Comparison of ENCODE assay signal across 20 cellular contexts in genomic region chr10:69172241-69172998, GRCh38. TPM values are rescaled to one million over a fixed set of nuclear protein-coding genes. Genes with fewer than 3 reads are reported as not detected.
DNase-seq lines count a peak whose midpoint lies in the region; ATAC-seq and TF ChIP-seq lines count a peak whose summit lies in the region.
"Had no signal": no experiment of that assay in that cellular context is flagged by ENCODE, and none has a peak within 500 bp of the region (broad histone marks: within the 10 kb centered on the region; RNA-seq: fewer than 3 reads in every experiment).

No MANE protein-coding gene starts in this region.

- H3K9me3 Mint-ChIP-seq in memory B cell = no peaks in the 10 kb centered on the region
- H3K9me3 Mint-ChIP-seq: H9; naive thymus-derived CD8-positive, alpha-beta T cell; T-helper 2 cell treated with Interferon-gamma antibody and Interleukin-4, amounts not matched to agents 5 μg/mL and 100 μg/mL, for 36 hours had no signal

- H3K4me3 Mint-ChIP-seq in memory B cell = no peak overlapping the region
- H3K4me3 Mint-ChIP-seq: H9; naive thymus-derived CD8-positive, alpha-beta T cell; T-helper 2 cell treated with Interferon-gamma antibody and Interleukin-4, amounts not matched to agents 5 μg/mL and 100 μg/mL, for 36 hours; WTC11 had no signal

- H2AK9ac ChIP-seq in IMR-90 (replicated peaks; ENCODE audit: low read depth, low read length, poor library complexity) = no peak overlapping the region

- no peaks in the 10 kb centered on the region for H3K27me3 Mint-ChIP-seq in memory B cell
- H3K27me3 Mint-ChIP-seq: naive thymus-derived CD8-positive, alpha-beta T cell had no signal

- no peak overlapping the region for H3K14ac ChIP-seq in IMR-90 (replicated peaks; ENCODE audit: low read depth, low read length)

- H2BK5ac ChIP-seq in IMR-90 (ENCODE audit: low read depth, low read length, poor library complexity, severe bottlenecking) = no peak overlapping the region

- H3K4me1 Mint-ChIP-seq in memory B cell = no peaks in the 10 kb centered on the region
- H3K4me1 Mint-ChIP-seq: H9; naive thymus-derived CD8-positive, alpha-beta T cell; WTC11 had no signal

- 0 out of 2 replicates have a peak, but pooled peaks cover 5% of the 10 kb centered on the region for H3K36me3 ChIP-seq in IMR-90 (ENCODE audit: control insufficient read depth, insufficient read depth, low read length)
- peaks cover 14 to 65% (median 62%) of the 10 kb centered on the region in 4 donors for H3K36me3 ChIP-seq in stomach

- no peak overlapping the region for H3K18ac ChIP-seq in IMR-90 (ENCODE audit: low read depth, low read length)

- no peak overlapping the region for H2BK120ac ChIP-seq in IMR-90 (ENCODE audit: low read depth, low read length)

- no peak overlapping the region for H4K8ac ChIP-seq in IMR-90 (ENCODE audit: low read depth in 2 of 2, low read length in 2 of 2)

- no peak overlapping the region for H2BK15ac ChIP-seq in IMR-90 (ENCODE audit: low read depth, low read length)

- TF ChIP-seq RAD21 in IMR-90 (IDR thresholded peaks at IDR 0.05; ENCODE audit: low read length) = no peak

- DNase-seq in EH (ENCODE audit: low read depth) (peak; percentile 11), IMR-90 (peak; percentile 6), memory B cell (ENCODE audit: low spot score in 2 of 2) (no peak), SW480 (ENCODE audit: low spot score) (no peak), stomach (no peak), left lobe of liver (ENCODE audit: low spot score) (no peak)
- DNase-seq: amniotic stem cell; dermis blood vessel endothelial cell; H9; mesendoderm; naive thymus-derived CD8-positive, alpha-beta T cell; NCI-H2029; NCI-H446; right lobe of liver had no signal

- H4K5ac ChIP-seq in IMR-90 (ENCODE audit: low read depth, low read length) = no peak overlapping the region

- H3K4me1 ChIP-seq in IMR-90 (ENCODE audit: control insufficient read depth, insufficient read depth, low read length) (no peaks in the 10 kb centered on the region), stomach (no peaks in the 10 kb centered on the region)
- H3K4me1 ChIP-seq: BLaER1, parathyroid adenoma, right lobe of liver had no signal

- WGBS in IMR-90 (ENCODE audit: extremely low coverage in 2 of 2, insufficient read length in 1 of 2), 2 experiments = no CpG with 5 or more reads among the region's 3 CpGs
- WGBS in stomach, 5 donors = 85 to 88% (median 86%) methylated on average over 3 of the region's 3 CpGs

- ATAC-seq in GM18498 (IDR thresholded peaks at IDR 0.05; ENCODE audit: unreplicated experiment) (peak; percentile 45), IMR-90 (ENCODE audit: low read depth) (peak; percentile 32; the same call in 1 of the 2 replicates), memory B cell (ENCODE audit: low read depth) (no peak), left lobe of liver (no peak)
- ATAC-seq: naive thymus-derived CD8-positive, alpha-beta T cell; right lobe of liver; WTC11 had no signal

- no peak overlapping the region for H3K23ac ChIP-seq in IMR-90 (ENCODE audit: low read depth, low read length)

- H3K27ac ChIP-seq in IMR-90 (ENCODE audit: insufficient read depth, low read length) (no peak overlapping the region), stomach (no peak overlapping the region)
- H3K27ac ChIP-seq: BLaER1, parathyroid adenoma, right lobe of liver, thoracic aorta had no signal

- 0 out of 4 replicates have a peak, but pooled peaks cover 0 to 3% of the 10 kb centered on the region in 2 experiments for H3K79me1 ChIP-seq in IMR-90 (ENCODE audit: low read depth in 1 of 2, low read length in 2 of 2)

- intact Hi-C loops in IMR-90 (cut with micrococcal nuclease) = no loop called here
- intact Hi-C loops in stomach (cut with DNase I; ENCODE audit: low total_unique reads) = no loop called here

- H2BK20ac ChIP-seq in IMR-90 (ENCODE audit: low read depth, low read length) = no peak overlapping the region

- POLR2A ChIA-PET in IMR-90 (lab: Charles Lee; ENCODE audit: unreplicated experiment) = interaction anchor here (0.5 kb wide), 1 partner anchor 89 kb away, joined by 3 read pairs; no protein-coding TSS in a partner anchor

- no peak overlapping the region for H3K4ac ChIP-seq in IMR-90 (ENCODE audit: low read depth, low read length)

- no peaks in the 10 kb centered on the region for H3K9me3 ChIP-seq in IMR-90 (ENCODE audit: control insufficient read depth, insufficient read depth, low read length)
- H3K9me3 ChIP-seq in stomach = no peaks in the 10 kb centered on the region
- H3K9me3 ChIP-seq: BLaER1, right lobe of liver, thoracic aorta had no signal

- TSS peak; percentile 90 for BruUV-seq in IMR-90 (replicated peaks; lab: Mats Ljungman, UMichigan)

- H3K9ac ChIP-seq in IMR-90 (ENCODE audit: low read depth, low read length) = no peak overlapping the region
- H3K9ac ChIP-seq: BLaER1, parathyroid adenoma had no signal

- no peak overlapping the region for H3K56ac ChIP-seq in IMR-90 (ENCODE audit: extremely low read depth, insufficient read depth, low read length)

- H3K27ac Mint-ChIP-seq in memory B cell = peak overlapping the region; percentile 78
- H3K27ac Mint-ChIP-seq: H9; T-helper 2 cell treated with Interferon-gamma antibody and Interleukin-4, amounts not matched to agents 5 μg/mL and 100 μg/mL, for 36 hours; WTC11 had no signal

- no peak overlapping the region for H3K4me2 ChIP-seq in IMR-90 (ENCODE audit: low read depth, low read length)
- H3K4me2 ChIP-seq: BLaER1 had no signal

- no peaks in the 10 kb centered on the region for H4K20me1 ChIP-seq in IMR-90 (ENCODE audit: insufficient read depth, low read length)
- H4K20me1 ChIP-seq: BLaER1 had no signal

- TF ChIP-seq EP300 in stomach (IDR thresholded peaks at IDR 0.05) = no peak

- CTCF ChIA-PET in IMR-90 (lab: Yijun Ruan, JAX) = interaction anchor here (0.6 kb wide), 1 partner anchor 173 kb away, joined by 3 read pairs; no protein-coding TSS in a partner anchor

- H3K4me3 ChIP-seq in IMR-90 (ENCODE audit: insufficient read depth, low read depth, low read length) (no peak overlapping the region), stomach (no peak overlapping the region)
- H3K4me3 ChIP-seq: BLaER1, right lobe of liver, thoracic aorta had no signal

- H4K91ac ChIP-seq in IMR-90 (ENCODE audit: insufficient read depth, low read depth, low read length) = no peak overlapping the region

- dilution Hi-C loops in IMR-90 (cut with HindIII; ENCODE audit: low sequenced_read_pairs, unreplicated experiment) = no loop called here

- TF ChIP-seq POLR2A in IMR-90 (IDR thresholded peaks at IDR 0.05; ENCODE audit: low read depth, low read length) (no peak), stomach (IDR thresholded peaks at IDR 0.05) (no peak)

- peaks cover 11% of the 10 kb centered on the region for H3K36me3 Mint-ChIP-seq in memory B cell

- TF ChIP-seq CTCF in IMR-90 (conservative IDR thresholded peaks at IDR 0.05; ENCODE audit: low read depth, low read length) (no peak), stomach (IDR thresholded peaks at IDR 0.05) (no peak)

- in situ Hi-C loops in IMR-90 (cut with MboI; ENCODE audit: low sequenced_read_pairs) = no loop called here

- H2AK5ac ChIP-seq in IMR-90 (ENCODE audit: low read depth, low read length) = no peak overlapping the region

- no peaks in the 10 kb centered on the region for H3K9me1 ChIP-seq in IMR-90 (ENCODE audit: insufficient read depth, low read length)

- H2AFZ ChIP-seq in IMR-90 (replicated peaks; ENCODE audit: low read length, poor library complexity) = no peak overlapping the region
- H2AFZ ChIP-seq: parathyroid adenoma had no signal

- H3K27me3 ChIP-seq in IMR-90 (ENCODE audit: control insufficient read depth, insufficient read depth, low read length) = no peaks in the 10 kb centered on the region
- H3K27me3 ChIP-seq in stomach = no peaks in the 10 kb centered on the region
- H3K27me3 ChIP-seq: BLaER1, right lobe of liver had no signal

TF ChIP-seq in IMR-90, 13 proteins besides CTCF, POLR2A, EP300 and RAD21:
- peak; percentile 53 for TF ChIP-seq CEBPB (IDR thresholded peaks at IDR 0.05; ENCODE audit: low read depth, low read length)
- no peak for TF ChIP-seq MAZ (IDR thresholded peaks at IDR 0.05; ENCODE audit: borderline replicate concordance, low read depth, low read length)

RNA-seq across cellular contexts. Expression of gene SUPV3L1, which starts 7.6 kb away (rescaled TPM):
- total RNA-seq in IMR-90 (2012; rRNA removed) = 22.5 and 24.4 TPM in 2 replicates
- polyA plus RNA-seq in IMR-90 (2012; rRNA removed) = 22.1 and 26.5 TPM in 2 replicates
- polyA plus RNA-seq in IMR-90 (2012; cell fraction: cytosol; rRNA removed) = 5.2 and 16.7 TPM in 2 replicates
- 6.3 and 58.5 TPM in 2 replicates for polyA plus RNA-seq in IMR-90 (2012; cell fraction: nucleus; rRNA removed; ENCODE audit: low replicate concordance)
- total RNA-seq in stomach = 100 to 1,000 TPM in 1 of 5 donors, 10 to 100 TPM in 4; 15.2 to 111 (median 38.5) TPM
- 10 to 100 TPM; 42.7 to 49.4 (median 48.3) TPM for polyA plus RNA-seq in stomach
- 15.7 TPM for total RNA-seq in left lobe of liver

RNA-seq across cellular contexts. Expression of gene HKDC1, which starts 47.7 kb away (rescaled TPM):
- under 0.01 TPM in 1 of 2 replicates, not detected in the other for total RNA-seq in IMR-90 (2012; rRNA removed)
- polyA plus RNA-seq in IMR-90 (2012; rRNA removed) = 0.03 and 0.07 TPM in 2 replicates
- 0.12 TPM in 1 of 2 replicates, not detected in the other for polyA plus RNA-seq in IMR-90 (2012; cell fraction: cytosol; rRNA removed)
- 0.10 and 0.11 TPM in 2 replicates for polyA plus RNA-seq in IMR-90 (2012; cell fraction: nucleus; rRNA removed; ENCODE audit: low replicate concordance)
- total RNA-seq in stomach = 1 to 10 TPM in 3 of 5 donors, under 1 TPM in 1, not detected in 1; 0.29 to 5.8 (median 2.6) TPM
- under 1 TPM; 0.10 to 0.19 (median 0.15) TPM for polyA plus RNA-seq in stomach
- total RNA-seq in left lobe of liver = 0.65 TPM
- total RNA-seq: H9 had no signal

RNA-seq across cellular contexts. Expression of gene VPS26A, which starts 48.4 kb away (rescaled TPM):
- total RNA-seq in IMR-90 (2012; rRNA removed) (7.2 and 24.7 TPM in 2 replicates), stomach (10 to 100 TPM; 28.8 to 69.6 (median 35.0) TPM), left lobe of liver (15.1 TPM)
- polyA plus RNA-seq in IMR-90 (2012; rRNA removed) (12.9 and 18.7 TPM in 2 replicates), stomach (10 to 100 TPM; 22.6 to 37.3 (median 27.9) TPM)
- polyA plus RNA-seq in IMR-90 (2012; cell fraction: cytosol; rRNA removed) = 1.2 and 1.4 TPM in 2 replicates
- polyA plus RNA-seq in IMR-90 (2012; cell fraction: nucleus; rRNA removed; ENCODE audit: low replicate concordance) = 0.28 and 5.0 TPM in 2 replicates

Comparison
In these comparisons a context has a peak if more than half of its experiments do, and no peak if none do; other contexts are left out.
1. DNase-seq: peak in EH (single experiment) and IMR-90 (single experiment); none in memory B cell (0 of 2), SW480 (single experiment), stomach (single experiment) and left lobe of liver (single experiment).
2. ATAC-seq: peak in GM18498 (single experiment) and IMR-90 (single experiment); none in memory B cell (single experiment) and left lobe of liver (single experiment).